ENCODE assay signal across 8 cellular contexts in the genomic region with DNA sequence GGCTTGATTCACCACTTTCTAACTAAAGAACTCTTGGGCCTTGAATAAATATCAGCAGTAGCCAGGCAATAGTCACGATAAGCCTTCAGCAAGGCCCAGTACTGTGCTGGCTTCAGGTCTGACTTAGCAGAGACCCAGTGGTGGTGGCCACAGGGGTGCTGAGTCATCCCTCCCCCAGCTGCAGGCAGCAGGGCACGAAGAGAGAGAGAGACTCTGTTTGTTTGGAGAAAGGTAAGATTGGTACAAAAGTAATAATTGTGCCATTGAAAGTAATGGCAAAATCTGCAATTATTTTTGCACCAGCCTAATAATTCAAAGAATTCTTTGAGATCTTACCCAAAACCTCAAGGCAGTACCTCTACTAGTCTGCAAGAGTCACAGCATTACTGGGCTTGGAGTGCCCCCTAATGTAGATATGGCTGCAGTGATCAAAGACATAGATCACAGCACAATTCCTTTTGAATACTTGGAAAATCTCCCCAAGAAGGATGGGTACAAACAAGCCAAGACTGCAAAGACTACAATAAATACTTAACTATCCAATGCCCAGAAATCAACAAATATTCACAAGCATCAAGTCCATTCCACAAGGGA.
A peak's percentile ranks its signal among the peaks of the same experiment; 100 is the strongest.
DNase-seq lines count a peak whose midpoint lies in the region; ATAC-seq, FAIRE-seq and TF ChIP-seq lines count a peak whose summit lies in the region.

No MANE protein-coding gene starts in this region.

- POLR2A ChIA-PET in HEK293T (lab: Yijun Ruan, JAX): no interaction called here

- ATAC-seq in HG03196 (IDR thresholded peaks at IDR 0.05; ENCODE audit: unreplicated experiment): peak; percentile 47

- CTCF ChIA-PET in HEK293T (lab: Yijun Ruan, JAX): interaction anchor here (0.7 to 1.8 kb wide), 3 partner anchors 40 to 179 kb away, joined by 3 to 7 read pairs (median 4); no protein-coding TSS in a partner anchor

- DNase-seq in DMS53 treated with DMSO at 0.1 percent for 48 hours (lab: John Stamatoyannopoulos, UW; ENCODE audit: unreplicated experiment): peak; percentile 47
- DNase-seq in GM19239 (ENCODE audit: insufficient read length, low spot score): no peak
- DNase-seq in SW480 (ENCODE audit: low spot score): peak; percentile 7
- DNase-seq in islet precursor cell: peak; percentile 72
- no peak for DNase-seq in HuH-7 (ENCODE audit: low spot score)
- DNase-seq in SW 1271 (lab: John Stamatoyannopoulos, UW): no peak
- no peak for DNase-seq in HEK293T (ENCODE audit: extremely low spot score)

- peak; percentile 8 for FAIRE-seq in GM19239 (lab: Jason Lieb, UNC)

TF ChIP-seq in HEK293T, 16 proteins besides CTCF, POLR2A, EP300 and RAD21:
- TF ChIP-seq FOXK2 (IDR thresholded peaks at IDR 0.05): no peak
- no peak for TF ChIP-seq FOXA1 (IDR thresholded peaks at IDR 0.05)
- TF ChIP-seq NFRKB (IDR thresholded peaks at IDR 0.05): no peak
- no peak for TF ChIP-seq SUZ12 (IDR thresholded peaks at IDR 0.05)
- no peak for TF ChIP-seq CTBP1 (IDR thresholded peaks at IDR 0.05; ENCODE audit: borderline replicate concordance)
- no peak for TF ChIP-seq TARDBP (IDR thresholded peaks at IDR 0.05)
- TF ChIP-seq SP1 (IDR thresholded peaks at IDR 0.05): no peak
TF ChIP-seq in HEK293T: peak in this region for 0.

Comparison
In these comparisons a context has a peak if more than half of its experiments do, and no peak if none do; other contexts are left out.
1. DNase-seq: peak in DMS53 treated with DMSO at 0.1 percent for 48 hours (single experiment), SW480 (single experiment) and islet precursor cell (single experiment); none in GM19239 (single experiment), HuH-7 (single experiment), SW 1271 (0 of 2) and HEK293T (single experiment).